ENCODE assay signal across 7 cellular contexts in genomic region chr14:50944647-50945413, GRCh38. TPM values are rescaled to one million over a fixed set of nuclear protein-coding genes. Genes with fewer than 3 reads are reported as not detected.
DNase-seq lines count a peak whose midpoint lies in the region; FAIRE-seq and TF ChIP-seq lines count a peak whose summit lies in the region.

No MANE protein-coding gene starts in this region.

- peak overlapping the region; percentile 48 for H3K27ac ChIP-seq in astrocyte (ENCODE audit: low read depth, low read length)
- H3K27ac ChIP-seq in skeletal muscle tissue (ENCODE audit: low read depth, low read length) = peak overlapping the region; percentile 57

- DNase-seq in EL = peak; percentile 67
- no peak for DNase-seq in H7
- peak; percentile 66 for DNase-seq in NCI-H510A treated with DMSO at 0.1 percent for 48 hours (lab: John Stamatoyannopoulos, UW)
- peak; percentile 33 for DNase-seq in astrocyte (ENCODE audit: low read depth)
- no peak for DNase-seq in stimulated activated CD4-positive, alpha-beta T cell treated with anti-CD3 and anti-CD28 coated beads, Interleukin-4, amount 100 ng/mL, for 4 hours

- peak overlapping the region; percentile 87 for H3K4me3 ChIP-seq in H7 (ENCODE audit: insufficient read depth, low read depth, low read length)
- H3K4me3 ChIP-seq in astrocyte (ENCODE audit: insufficient read depth, low read depth, low read length) = peak overlapping the region; percentile 78
- H3K4me3 ChIP-seq in iPS-18c (ENCODE audit: insufficient read depth, low read depth, low read length) = peak overlapping the region; percentile 85
- peak overlapping the region; percentile 81 to 87 (median 86) for H3K4me3 ChIP-seq in skeletal muscle tissue (ENCODE audit: low read length in 3 of 3)

- H3K36me3 ChIP-seq in H7 (replicated peaks; ENCODE audit: control insufficient read depth, insufficient read depth, low read length) (peaks cover 8% of the 10 kb centered on the region), astrocyte (ENCODE audit: insufficient read depth, low read length) (no peaks in the 10 kb centered on the region), skeletal muscle tissue (ENCODE audit: control insufficient read depth in 3 of 3, insufficient read depth in 3 of 3, low read length in 3 of 3) (no peaks in the 10 kb centered on the region)

- no peaks in the 10 kb centered on the region for H3K36me3 Mint-ChIP-seq in astrocyte (ENCODE audit: low read depth, unreplicated experiment)

- no peaks in the 10 kb centered on the region for H3K79me2 ChIP-seq in astrocyte (ENCODE audit: insufficient read depth, low read length)

- H3K9me3 ChIP-seq in astrocyte (ENCODE audit: insufficient read depth, low read depth, low read length) (no peaks in the 10 kb centered on the region), iPS-18c (ENCODE audit: control insufficient read depth, insufficient read depth, low read length) (peaks cover 5% of the 10 kb centered on the region), skeletal muscle tissue (ENCODE audit: control insufficient read depth in 3 of 3, low read length in 3 of 3) (no peaks in the 10 kb centered on the region)

- H2AFZ ChIP-seq in astrocyte (ENCODE audit: low read depth, low read length) = peak overlapping the region; percentile 100

- no peak for FAIRE-seq in astrocyte (lab: Jason Lieb, UNC)

- peaks cover 1% of the 10 kb centered on the region; the same call in 1 of the 2 replicates for H3K27me3 ChIP-seq in H7 (ENCODE audit: control insufficient read depth, insufficient read depth, low read length)
- H3K27me3 ChIP-seq in astrocyte (ENCODE audit: insufficient read depth, low read length) = no peaks in the 10 kb centered on the region
- H3K27me3 ChIP-seq in skeletal muscle tissue (ENCODE audit: control insufficient read depth in 3 of 3, insufficient read depth in 3 of 3, low read length in 3 of 3) = no peaks in the 10 kb centered on the region

- H3K9ac ChIP-seq in astrocyte (ENCODE audit: low read length) = peak overlapping the region; percentile 83
- H3K9ac ChIP-seq in skeletal muscle tissue (ENCODE audit: low read depth in 1 of 3, low read length in 3 of 3) = peak overlapping the region; percentile 70 to 78 (median 77)

- peaks cover 25% of the 10 kb centered on the region for H3K4me1 Mint-ChIP-seq in astrocyte (ENCODE audit: low read depth, unreplicated experiment)

- no peak for TF ChIP-seq CTCF in astrocyte (IDR thresholded peaks at IDR 0.05; ENCODE audit: insufficient read depth, low read depth, low read length)

- H3K9me3 Mint-ChIP-seq in astrocyte (ENCODE audit: unreplicated experiment) = peaks cover 3% of the 10 kb centered on the region

- H4K20me1 ChIP-seq in astrocyte (ENCODE audit: insufficient read depth, low read length) = no peaks in the 10 kb centered on the region

- peak overlapping the region; percentile 91 for H3K4me3 Mint-ChIP-seq in astrocyte (ENCODE audit: unreplicated experiment)

- H3K4me1 ChIP-seq in astrocyte (ENCODE audit: insufficient read depth, low read length) (peaks cover 11% of the 10 kb centered on the region), skeletal muscle tissue (ENCODE audit: control insufficient read depth in 3 of 3, insufficient read depth in 3 of 3, low read length in 3 of 3) (peaks cover 8 to 15% (median 8%) of the 10 kb centered on the region in 3 donors)

- no peaks in the 10 kb centered on the region for H3K27me3 Mint-ChIP-seq in astrocyte (ENCODE audit: low read depth, unreplicated experiment)

- peak overlapping the region; percentile 90 for H3K4me2 ChIP-seq in astrocyte (ENCODE audit: low read length)

- H3K27ac Mint-ChIP-seq in astrocyte (ENCODE audit: unreplicated experiment) = peak overlapping the region; percentile 98

RNA-seq across cellular contexts. Expression of gene PYGL, which starts 0.5 kb away (rescaled TPM):
- total RNA-seq in H7 (2014; rRNA removed; shearing (Covaris generic)) = 71.4 and 103 TPM in 2 replicates
- total RNA-seq in astrocyte (97.6 and 104 TPM in 2 replicates), skeletal muscle tissue (32.9 TPM)

Comparison
In these comparisons a context has a peak if more than half of its experiments do, and no peak if none do; other contexts are left out.
1. DNase-seq: peak in EL (single experiment), NCI-H510A treated with DMSO at 0.1 percent for 48 hours (single experiment) and astrocyte (single experiment); none in H7 (single experiment) and stimulated activated CD4-positive, alpha-beta T cell treated with anti-CD3 and anti-CD28 coated beads, Interleukin-4, amount 100 ng/mL, for 4 hours (0 of 2).
2. Peak in every context shown above with its lines, with median percentiles within 50 percentile points of each other: H3K4me3 ChIP-seq.